ENCODE assay signal across 9 cellular contexts in genomic region chr17:44774271-44775135, GRCh38. TPM values are rescaled to one million over a fixed set of nuclear protein-coding genes. Genes with fewer than 3 reads are reported as not detected.
A peak's percentile ranks its signal among the peaks of the same experiment; 100 is the strongest.
DNase-seq lines count a peak whose midpoint lies in the region; ATAC-seq and TF ChIP-seq lines count a peak whose summit lies in the region.
"Had no signal": no experiment of that assay in that cellular context is flagged by ENCODE, and none has a peak within 500 bp of the region (broad histone marks: within the 10 kb centered on the region; RNA-seq: fewer than 3 reads in every experiment).

No MANE protein-coding gene starts in this region.

- in situ Hi-C loops in mammary epithelial cell (cut with MboI; ENCODE audit: low sequenced_read_pairs in 2 of 2): loop anchor here (5.0 kb wide), 2 partner anchors 88 to 93 kb away; no protein-coding TSS in a partner anchor

- TF ChIP-seq POLR2A in spleen (IDR thresholded peaks at IDR 0.05): no peak

- dilution Hi-C loops in mammary epithelial cell (cut with HindIII; ENCODE audit: low sequenced_read_pairs): loop anchor here (5.0 to 10.0 kb wide), 2 partner anchors 78 to 250 kb away; no protein-coding TSS in a partner anchor

- H3K27ac ChIP-seq in mammary epithelial cell (ENCODE audit: insufficient read depth, low read depth, low read length): no peak overlapping the region
- peak overlapping the region in 5 of 8 donors; percentile 18 to 67 (median 55) for H3K27ac ChIP-seq in spleen
- H3K27ac ChIP-seq: epithelial cell of prostate had no signal

- H3K9ac ChIP-seq in mammary epithelial cell (ENCODE audit: insufficient read depth, low read length): no peak overlapping the region

- 9% methylated on average over 15 of the region's 42 CpGs for WGBS in mammary epithelial cell (ENCODE audit: low coverage, missing lambda C conversion rate)
- WGBS in spleen, 5 donors: 28 to 34% (median 32%) methylated on average over 27 to 42 of the region's 42 CpGs

- peak overlapping the region; percentile 100 for H3K4me2 ChIP-seq in mammary epithelial cell (ENCODE audit: insufficient read depth, low read depth, low read length)

- H3K4me1 ChIP-seq in mammary epithelial cell (ENCODE audit: insufficient read depth, low read length): peaks cover 21% of the 10 kb centered on the region
- peaks cover 13 to 43% (median 30%) of the 10 kb centered on the region in 6 donors for H3K4me1 ChIP-seq in spleen

- no peaks in the 10 kb centered on the region for H3K27me3 ChIP-seq in mammary epithelial cell (ENCODE audit: insufficient read depth, low read length)
- H3K27me3 ChIP-seq in spleen (replicated peaks in 1 of 7): peaks cover 0 to 74% (median 8%) of the 10 kb centered on the region in 7 donors

- ATAC-seq in HG02798 (IDR thresholded peaks at IDR 0.05; ENCODE audit: poor library complexity, unreplicated experiment) (peak; percentile 32), HG03097 (IDR thresholded peaks at IDR 0.05; ENCODE audit: low FRiP score, unreplicated experiment) (no peak)

- CTCF ChIA-PET in mammary epithelial cell (lab: Charles Lee; ENCODE audit: low non-redundant PET): no interaction called here

- H3K9me3 ChIP-seq in mammary epithelial cell (replicated peaks; ENCODE audit: insufficient read depth, low read length): no peaks in the 10 kb centered on the region
- no peaks in the 10 kb centered on the region for H3K9me3 ChIP-seq in spleen

- BruUV-seq in mammary epithelial cell (replicated peaks; lab: Mats Ljungman, UMichigan): no TSS peak

- intact Hi-C loops in mammary epithelial cell (cut with micrococcal nuclease) (loop anchor here (1.0 to 5.0 kb wide), 5 partner anchors 91 to 358 kb away; partner anchors contain the start of gene PLCD3), spleen (cut with DNase I; ENCODE audit: low total_unique reads) (loop anchor here (5.0 kb wide), 2 partner anchors 93 to 248 kb away; no protein-coding TSS in a partner anchor)

- H3K79me2 ChIP-seq in mammary epithelial cell (ENCODE audit: insufficient read depth, low read length): no peaks in the 10 kb centered on the region

- TF ChIP-seq CTCF in WI38 (IDR thresholded peaks at IDR 0.05; ENCODE audit: low read depth, low read length): peak; percentile 100
- TF ChIP-seq CTCF in mammary epithelial cell (conservative IDR thresholded peaks at IDR 0.05 in 1 of 2, IDR thresholded peaks at IDR 0.05 in 1 of 2; ENCODE audit: extremely low read depth in 1 of 2, insufficient read depth in 1 of 2, low read depth in 1 of 2, low read length in 2 of 2): peak; percentile 99
- peak; percentile 91 to 99 (median 98) for TF ChIP-seq CTCF in spleen (IDR thresholded peaks at IDR 0.05 in 8 of 11, conservative IDR thresholded peaks at IDR 0.05 in 3 of 11)

- H3K4me3 ChIP-seq in WI38 (ENCODE audit: low read depth, low read length) (peak overlapping the region; percentile 68), mammary epithelial cell (replicated peaks in 1 of 3; ENCODE audit: insufficient read depth in 1 of 3, low read depth in 2 of 3, low read length in 3 of 3) (peak overlapping the region; percentile 41 to 84 (median 60)), spleen (peak overlapping the region; percentile 57 to 97 (median 70))

- DNase-seq in DMS114 treated with DMSO at 0.1 percent for 48 hours (lab: John Stamatoyannopoulos, UW; ENCODE audit: unreplicated experiment) (peak; percentile 38), NCI-H2196 treated with DMSO at 0.1 percent for 48 hours (lab: John Stamatoyannopoulos, UW; ENCODE audit: unreplicated experiment) (peak; percentile 69), mammary epithelial cell (peak; percentile 73), iris pigment epithelial cell (ENCODE audit: low read depth) (peak; percentile 60), spleen (peak; percentile 97)

- H4K20me1 ChIP-seq in mammary epithelial cell (ENCODE audit: insufficient read depth, low read length): no peaks in the 10 kb centered on the region

- H2AFZ ChIP-seq in mammary epithelial cell (ENCODE audit: low read depth, low read length): peak overlapping the region; percentile 95

- H3K36me3 ChIP-seq in mammary epithelial cell (ENCODE audit: insufficient read depth, low read length): no peaks in the 10 kb centered on the region
- no peaks in the 10 kb centered on the region for H3K36me3 ChIP-seq in spleen

RNA-seq across cellular contexts. Expression of gene ADAM11, which starts 15.7 kb away (rescaled TPM):
- total RNA-seq in mammary epithelial cell (under 1 TPM; 0.17 to 0.33 TPM), spleen (under 1 TPM in 6 of 7 donors, not detected in 1; 0.10 to 0.79 (median 0.47) TPM)
- polyA plus RNA-seq in mammary epithelial cell (0.03 TPM), spleen (under 1 TPM; 0.22 to 0.29 (median 0.26) TPM)
- not detected for polyA minus RNA-seq in mammary epithelial cell

RNA-seq across cellular contexts. Expression of gene GJC1, which starts 55.6 kb away (rescaled TPM):
- 10 to 100 TPM in 1 of 2 donors, 1 to 10 TPM in 1; 7.0 to 26.8 TPM for total RNA-seq in mammary epithelial cell
- 11.1 TPM for polyA plus RNA-seq in mammary epithelial cell
- polyA minus RNA-seq in mammary epithelial cell: 88.5 TPM
- total RNA-seq in spleen: 1 to 10 TPM in 4 of 7 donors, under 1 TPM in 3; 0.43 to 1.8 (median 1.1) TPM
- under 1 TPM; 0.41 to 0.86 (median 0.80) TPM for polyA plus RNA-seq in spleen

Comparison
In these comparisons a context has a peak if more than half of its experiments do, and no peak if none do; other contexts are left out.
1. DNase-seq: peak in every context shown above with its lines; median percentile 97 in spleen; 73 in mammary epithelial cell; 69 in NCI-H2196 treated with DMSO at 0.1 percent for 48 hours; 60 in iris pigment epithelial cell; 38 in DMS114 treated with DMSO at 0.1 percent for 48 hours.